ENCODE assay signal across 1 cellular context in genomic region chr10:114044251-114045070, GRCh38.
TF ChIP-seq lines count a peak whose summit lies in the region.

No MANE protein-coding gene starts in this region.

TF ChIP-seq in SK-N-SH, 30 proteins besides CTCF, POLR2A, EP300 and RAD21 (continued from another document):
- TF ChIP-seq USF1 (IDR thresholded peaks at IDR 0.05; ENCODE audit: borderline replicate concordance, low read depth) (no peak), GABPA (IDR thresholded peaks at IDR 0.05; ENCODE audit: low read depth) (no peak), JUND (IDR thresholded peaks at IDR 0.05) (no peak), PBX3 (IDR thresholded peaks at IDR 0.05) (no peak)
